In the genomic region with DNA sequence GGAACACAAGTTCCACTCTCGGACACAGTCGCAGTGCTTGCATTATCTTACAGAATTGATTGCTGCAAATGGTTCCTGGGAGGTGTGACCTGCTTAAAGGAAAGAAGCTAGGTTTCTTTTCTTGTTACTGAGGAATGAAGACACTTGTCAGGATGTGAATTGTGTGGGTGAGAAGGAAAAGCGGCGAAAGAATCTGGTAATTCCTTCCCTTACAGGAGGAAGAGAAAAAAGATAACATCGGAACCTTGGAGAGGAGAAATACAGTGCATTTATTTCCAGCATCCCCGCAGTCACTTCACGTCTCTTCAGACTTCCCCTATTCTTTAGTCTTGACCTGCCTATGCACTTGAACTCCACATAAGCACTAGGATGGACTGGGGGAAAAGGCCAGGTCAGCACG, we compare ENCODE assay signal across 8 cellular contexts. TPM values are rescaled to one million over a fixed set of nuclear protein-coding genes. Genes with fewer than 3 reads are reported as not detected.
A peak's percentile ranks its signal among the peaks of the same experiment; 100 is the strongest.
DNase-seq lines count a peak whose midpoint lies in the region; ATAC-seq and TF ChIP-seq lines count a peak whose summit lies in the region.

No MANE protein-coding gene starts in this region.

- H3K9ac ChIP-seq in HCT116 (ENCODE audit: low read length) (peak overlapping the region; percentile 63; the same call in 1 of the 2 replicates), rectal smooth muscle tissue (ENCODE audit: low read length) (no peak overlapping the region)

- H3K27ac ChIP-seq in HCT116 (ENCODE audit: low read depth, low read length) (no peak overlapping the region), rectal smooth muscle tissue (ENCODE audit: low read depth, low read length) (no peak overlapping the region)

- TF ChIP-seq POLR2A in HCT116 (IDR thresholded peaks at IDR 0.05; ENCODE audit: borderline replicate concordance, extremely low read depth, insufficient read depth, insufficient read length), result no peak

- peaks cover 18% of the 10 kb centered on the region for H3K4me1 Mint-ChIP-seq in T-helper 17 cell

- H3K9me2 ChIP-seq in HCT116 (ENCODE audit: insufficient read depth), result no peaks in the 10 kb centered on the region

- H3K4me3 ChIP-seq in HCT116 (replicated peaks in 1 of 2; ENCODE audit: low read depth in 1 of 2, low read length in 2 of 2) (peak overlapping the region; percentile 60 to 67; a peak in 3 of 4 replicates), fibroblast of pulmonary artery (replicated peaks; ENCODE audit: low read depth, low read length) (peak overlapping the region; percentile 46), rectal smooth muscle tissue (ENCODE audit: low read length) (peak overlapping the region; percentile 76), foreskin fibroblast (ENCODE audit: low read depth in 1 of 2, low read length in 2 of 2) (no peak overlapping the region)

- POLR2A ChIA-PET in HCT116 (lab: Charles Lee), result no interaction called here

- H3K36me3 Mint-ChIP-seq in T-helper 17 cell (ENCODE audit: low read depth), result peaks cover 4% of the 10 kb centered on the region

- no peaks in the 10 kb centered on the region for H4K20me1 ChIP-seq in HCT116 (ENCODE audit: insufficient read depth)

- H3K4me3 Mint-ChIP-seq in T-helper 17 cell, result peak overlapping the region; percentile 90

- H3K36me3 ChIP-seq in HCT116 (ENCODE audit: control insufficient read depth in 1 of 2, insufficient read depth in 2 of 2, low read length in 2 of 2), result no peaks in the 10 kb centered on the region
- no peaks in the 10 kb centered on the region for H3K36me3 ChIP-seq in rectal smooth muscle tissue (ENCODE audit: control insufficient read depth, insufficient read depth, low read length)

- RAD21 ChIA-PET in HCT116 (lab: Charles Lee; ENCODE audit: low non-redundant PET in 1 of 2, low total read pairs in 2 of 2, uncharacterized antibody in 2 of 2, unreplicated experiment in 2 of 2), result no interaction called here

- H3K79me2 ChIP-seq in HCT116 (ENCODE audit: insufficient read depth, low read length), result peaks cover 9% of the 10 kb centered on the region; the same call in 1 of the 2 replicates

- no peaks in the 10 kb centered on the region for H3K27me3 ChIP-seq in HCT116 (ENCODE audit: insufficient read depth, low read length)
- H3K27me3 ChIP-seq in rectal smooth muscle tissue (ENCODE audit: control insufficient read depth, insufficient read depth, low read length), result no peaks in the 10 kb centered on the region

- no TSS peak for BruUV-seq in HCT116 (replicated peaks; lab: Mats Ljungman, UMichigan)

- peaks cover 48% of the 10 kb centered on the region for H3K27me3 Mint-ChIP-seq in T-helper 17 cell

- peak overlapping the region; percentile 60 for H3K27ac Mint-ChIP-seq in T-helper 17 cell

- CTCF ChIA-PET in HCT116 (lab: Charles Lee), result no interaction called here

- H3K4me2 ChIP-seq in HCT116 (ENCODE audit: low read length), result peak overlapping the region; percentile 79

- TF ChIP-seq RAD21 in HCT116 (IDR thresholded peaks at IDR 0.05; ENCODE audit: low read depth), result no peak

- TF ChIP-seq CTCF in HCT116 (IDR thresholded peaks at IDR 0.05 in 2 of 3, conservative IDR thresholded peaks at IDR 0.05 in 1 of 3; ENCODE audit: borderline replicate concordance in 1 of 3, insufficient read depth in 1 of 3, low read depth in 2 of 3, low read length in 2 of 3) (no peak), fibroblast of pulmonary artery (IDR thresholded peaks at IDR 0.05; ENCODE audit: low read length, missing control alignments) (no peak), foreskin fibroblast (IDR thresholded peaks at IDR 0.05; ENCODE audit: low read depth, low read length) (no peak)

- intact Hi-C loops in HCT116 (cut with micrococcal nuclease), result no loop called here

- DNase-seq in HCT116 (ENCODE audit: low read depth, low spot score), result no peak
- DNase-seq in T-helper 17 cell, result no peak
- DNase-seq in fibroblast of pulmonary artery (ENCODE audit: low read depth), result no peak
- no peak for DNase-seq in RKO (ENCODE audit: low spot score)
- DNase-seq in T-helper 9 cell, result no peak
- DNase-seq in foreskin fibroblast, result no peak
- no peak for DNase-seq in NCI-H345 treated with DMSO at 0.1 percent for 48 hours (lab: John Stamatoyannopoulos, UW; ENCODE audit: unreplicated experiment)

- H3K4me1 ChIP-seq in HCT116 (ENCODE audit: control insufficient read depth in 1 of 2, insufficient read depth in 2 of 2, low read length in 2 of 2) (peaks cover 2 to 23% of the 10 kb centered on the region in 2 experiments; a peak in 3 of 4 replicates), rectal smooth muscle tissue (ENCODE audit: control insufficient read depth, insufficient read depth, low read length) (no peaks in the 10 kb centered on the region)

- H2AFZ ChIP-seq in HCT116 (ENCODE audit: low read depth, low read length, poor library complexity, severe bottlenecking), result peak overlapping the region; percentile 90

- ATAC-seq in HCT116 (no peak), T-helper 17 cell (no peak)

- no peaks in the 10 kb centered on the region for H3K9me3 ChIP-seq in HCT116 (ENCODE audit: control insufficient read depth in 1 of 2, insufficient read depth in 1 of 2, low read depth in 1 of 2, low read length in 2 of 2)
- no peaks in the 10 kb centered on the region for H3K9me3 ChIP-seq in T-helper 17 cell (ENCODE audit: control insufficient read depth, low read length, poor library complexity, severe bottlenecking)

TF ChIP-seq in HCT116, 20 proteins besides CTCF, POLR2A, EP300 and RAD21:
- TF ChIP-seq, protein P1, sequence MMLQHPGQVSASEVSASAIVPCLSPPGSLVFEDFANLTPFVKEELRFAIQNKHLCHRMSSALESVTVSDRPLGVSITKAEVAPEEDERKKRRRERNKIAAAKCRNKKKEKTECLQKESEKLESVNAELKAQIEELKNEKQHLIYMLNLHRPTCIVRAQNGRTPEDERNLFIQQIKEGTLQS (IDR thresholded peaks at IDR 0.05), result no peak
- TF ChIP-seq SP1 (IDR thresholded peaks at IDR 0.05; ENCODE audit: low read depth), result 0 out of 2 replicates have a peak, but pooled peaks have one; percentile 27

RNA-seq across cellular contexts. Expression of a gene that starts 0.4 kb away (rescaled TPM):
- total RNA-seq in HCT116 (2021; ENCODE audit: unreplicated experiment), result 6.7 TPM
- polyA plus RNA-seq in HCT116 (2012), result 1.6 and 2.0 TPM in 2 replicates
- total RNA-seq in T-helper 17 cell, result 1 to 10 TPM; 1.7 to 3.0 TPM

Comparison
In these comparisons a context has a peak if more than half of its experiments do, and no peak if none do; other contexts are left out.
1. H3K4me3 ChIP-seq: peak in HCT116 (2 of 2), fibroblast of pulmonary artery (single experiment) and rectal smooth muscle tissue (single experiment); none in foreskin fibroblast (0 of 2).